Comparison of ENCODE assay signal across 8 cellular contexts in genomic region chr6:69796081-69796626, GRCh38. TPM values are rescaled to one million over a fixed set of nuclear protein-coding genes. Genes with fewer than 3 reads are reported as not detected.
DNase-seq lines count a peak whose midpoint lies in the region; ATAC-seq and TF ChIP-seq lines count a peak whose summit lies in the region.

No MANE protein-coding gene starts in this region.

- H3K9me3 Mint-ChIP-seq in activated B cell treated with CpG ODN at 0.5 μM for 24 hours: no peaks in the 10 kb centered on the region
- no peaks in the 10 kb centered on the region for H3K9me3 Mint-ChIP-seq in mesothelial cell of epicardium

- intact Hi-C loops in activated B cell treated with CpG ODN at 0.5 μM for 24 hours (cut with micrococcal nuclease): loop anchor here (1.0 to 5.0 kb wide), 6 partner anchors 20 to 871 kb away; partner anchors contain the start of genes FAM135A and SMAP1

- POLR2A ChIA-PET in activated B cell treated with CpG ODN at 0.5 μM for 24 hours (lab: Charles Lee): interaction anchor here (0.6 to 3.4 kb wide), 22 partner anchors 11 to 635 kb away, joined by 3 to 106 read pairs (median 4); partner anchors contain the start of genes COL19A1 and FAM135A

- H3K4me3 Mint-ChIP-seq in activated B cell treated with CpG ODN at 0.5 μM for 24 hours: peak overlapping the region; percentile 95
- H3K4me3 Mint-ChIP-seq in mesothelial cell of epicardium: peak overlapping the region; percentile 85

- H3K36me3 Mint-ChIP-seq in activated B cell treated with CpG ODN at 0.5 μM for 24 hours (ENCODE audit: low read depth): peaks cover 20% of the 10 kb centered on the region
- H3K36me3 Mint-ChIP-seq in mesothelial cell of epicardium: no peaks in the 10 kb centered on the region

- H3K4me1 Mint-ChIP-seq in activated B cell treated with CpG ODN at 0.5 μM for 24 hours (peaks cover 54% of the 10 kb centered on the region), mesothelial cell of epicardium (peaks cover 47% of the 10 kb centered on the region)

- peak; percentile 73 for DNase-seq in activated effector memory CD4-positive, alpha-beta T cell treated with anti-CD3 and anti-CD28 coated beads, Interleukin-2, amount 50 U/mL, for 16 hours
- no peak for DNase-seq in activated effector memory CD4-positive, alpha-beta T cell treated with Interleukin-2 at 50 U/mL for 16 hours
- DNase-seq in NCI-H146 treated with DMSO at 0.1 percent for 48 hours (lab: John Stamatoyannopoulos, UW; ENCODE audit: unreplicated experiment): peak; percentile 76
- DNase-seq in activated B cell treated with CpG ODN at 0.5 μM for 24 hours: no peak
- DNase-seq in mesothelial cell of epicardium (ENCODE audit: low spot score in 2 of 2, unreplicated experiment in 2 of 2): peak in 1 of 2 experiments; percentile 21

- peak overlapping the region; percentile 94 for H3K9ac ChIP-seq in endocrine pancreas (ENCODE audit: control insufficient read depth, insufficient read depth, low read length)

- TF ChIP-seq CTCF in activated B cell treated with CpG ODN at 0.5 μM for 24 hours (IDR thresholded peaks at IDR 0.05) (no peak), mesothelial cell of epicardium (IDR thresholded peaks at IDR 0.05; ENCODE audit: unreplicated experiment) (no peak)

- peak overlapping the region; percentile 97 for H3K27ac Mint-ChIP-seq in activated B cell treated with CpG ODN at 0.5 μM for 24 hours
- peak overlapping the region; percentile 97 for H3K27ac Mint-ChIP-seq in mesothelial cell of epicardium

- peak overlapping the region; percentile 98 for H3K4me3 ChIP-seq in endocrine pancreas (ENCODE audit: control insufficient read depth, insufficient read depth, low read length)
- H3K4me3 ChIP-seq in thymus (ENCODE audit: low read length): peak overlapping the region; percentile 84

- ATAC-seq in HG02623 (IDR thresholded peaks at IDR 0.05; ENCODE audit: unreplicated experiment) (peak; percentile 25), activated B cell treated with CpG ODN at 0.5 μM for 24 hours (ENCODE audit: low read depth) (peak; percentile 32)

- H3K36me3 ChIP-seq in endocrine pancreas (ENCODE audit: control insufficient read depth, insufficient read depth, low read length) (no peaks in the 10 kb centered on the region), thymus (ENCODE audit: control insufficient read depth, insufficient read depth) (no peaks in the 10 kb centered on the region)

- H3K27me3 Mint-ChIP-seq in activated B cell treated with CpG ODN at 0.5 μM for 24 hours (no peaks in the 10 kb centered on the region), mesothelial cell of epicardium (ENCODE audit: low read depth) (no peaks in the 10 kb centered on the region)

- WGBS in thymus: 1% methylated on average over 19 of the region's 19 CpGs

- H3K4me1 ChIP-seq in endocrine pancreas (ENCODE audit: control insufficient read depth, insufficient read depth, low read length) (peaks cover 14% of the 10 kb centered on the region), thymus (ENCODE audit: control insufficient read depth, insufficient read depth, low read length) (no peaks in the 10 kb centered on the region)

- CTCF ChIA-PET in activated B cell treated with CpG ODN at 0.5 μM for 24 hours (lab: Charles Lee): interaction anchor here (0.9 to 1.9 kb wide), 8 partner anchors 14 to 85 kb away, joined by 3 to 12 read pairs (median 6); no protein-coding TSS in a partner anchor

- H3K9me3 ChIP-seq in endocrine pancreas (ENCODE audit: control insufficient read depth, low read length) (no peaks in the 10 kb centered on the region), thymus (ENCODE audit: control insufficient read depth) (no peaks in the 10 kb centered on the region)

- H3K27me3 ChIP-seq in endocrine pancreas (ENCODE audit: control insufficient read depth, insufficient read depth, low read length) (no peaks in the 10 kb centered on the region), thymus (ENCODE audit: control insufficient read depth, insufficient read depth) (no peaks in the 10 kb centered on the region)

- peak overlapping the region; percentile 97 for H3K27ac ChIP-seq in thymus (ENCODE audit: low read depth)

RNA-seq across cellular contexts. Expression of gene LMBRD1, which starts 0.7 kb away (rescaled TPM):
- total RNA-seq in activated B cell treated with CpG ODN at 0.5 μM for 24 hours: 46.9 and 51.3 TPM in 2 replicates
- total RNA-seq in mesothelial cell of epicardium: 27.3 to 30.2 TPM (median 29.8 TPM) in 3 replicates
- 50.1 TPM for polyA plus RNA-seq in thymus

Comparison
In these comparisons a context has a peak if more than half of its experiments do, and no peak if none do; other contexts are left out.
1. DNase-seq: peak in activated effector memory CD4-positive, alpha-beta T cell treated with anti-CD3 and anti-CD28 coated beads, Interleukin-2, amount 50 U/mL, for 16 hours (single experiment) and NCI-H146 treated with DMSO at 0.1 percent for 48 hours (single experiment); none in activated effector memory CD4-positive, alpha-beta T cell treated with Interleukin-2 at 50 U/mL for 16 hours (single experiment) and activated B cell treated with CpG ODN at 0.5 μM for 24 hours (single experiment).